In the genomic region with DNA sequence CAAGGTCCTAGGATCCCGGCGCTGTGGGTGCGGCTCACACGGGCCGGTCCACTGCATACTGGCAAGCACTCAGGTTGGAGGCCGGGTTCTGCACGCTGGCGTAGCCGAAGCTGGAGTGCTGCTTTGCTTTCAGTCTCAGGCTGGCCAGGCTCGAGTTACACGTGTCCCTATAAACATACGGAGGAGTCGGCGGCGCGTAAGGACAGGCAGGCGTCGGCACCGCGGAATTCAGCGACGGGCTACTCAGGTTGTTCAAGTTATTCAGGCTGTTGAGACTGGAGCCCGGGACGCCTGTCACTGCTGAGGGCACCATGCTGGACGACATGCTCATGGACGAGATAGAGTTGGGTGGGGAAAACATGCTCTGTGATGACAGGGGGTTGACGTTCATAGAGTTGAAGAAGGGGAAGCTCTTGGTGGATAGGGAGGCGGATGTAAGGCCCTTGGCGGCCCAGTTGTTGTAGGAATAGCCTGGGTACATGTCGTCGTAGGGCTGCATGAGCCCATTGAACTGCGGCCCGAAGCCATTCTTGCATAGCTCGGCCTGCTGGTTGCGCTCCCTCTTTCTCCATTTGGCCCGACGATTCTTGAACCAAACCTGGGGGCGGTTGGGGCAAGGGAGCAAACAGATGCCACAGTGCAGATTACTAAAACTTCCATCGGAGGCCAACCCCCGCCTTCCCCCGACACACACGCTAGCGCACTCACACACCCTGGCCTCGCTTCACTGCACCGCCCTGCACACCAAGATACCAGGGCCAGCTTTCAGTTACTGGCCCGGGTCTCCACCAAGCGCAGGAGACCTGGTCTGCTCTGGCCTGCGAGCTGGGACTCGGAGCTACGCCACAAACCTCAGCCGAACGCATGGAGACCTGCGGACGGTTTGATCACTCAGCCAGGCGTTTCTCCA, we compare ENCODE assay signal across 13 cellular contexts. TPM values are rescaled to one million over a fixed set of nuclear protein-coding genes. Genes with fewer than 3 reads are reported as not detected.
A peak's percentile ranks its signal among the peaks of the same experiment; 100 is the strongest.
DNase-seq lines count a peak whose midpoint lies in the region; ATAC-seq and TF ChIP-seq lines count a peak whose summit lies in the region.
"Had no signal": no experiment of that assay in that cellular context is flagged by ENCODE, and none has a peak within 500 bp of the region (broad histone marks: within the 10 kb centered on the region; RNA-seq: fewer than 3 reads in every experiment).

No MANE protein-coding gene starts in this region.

- peaks cover 60% of the 10 kb centered on the region for H3K4me1 ChIP-seq in HUES48 (ENCODE audit: control insufficient read depth, insufficient read depth, low read length)
- peaks cover 7% of the 10 kb centered on the region for H3K4me1 ChIP-seq in NT2/D1 (ENCODE audit: insufficient read depth, insufficient read length)
- peaks cover 13% of the 10 kb centered on the region for H3K4me1 ChIP-seq in hepatocyte (ENCODE audit: insufficient read depth)

- peaks cover 98% of the 10 kb centered on the region for H3K27me3 ChIP-seq in HUES48 (ENCODE audit: control insufficient read depth, insufficient read depth, low read length)
- peaks cover 98% of the 10 kb centered on the region for H3K27me3 ChIP-seq in NT2/D1 (ENCODE audit: insufficient read depth, insufficient read length)
- H3K27me3 ChIP-seq in hepatocyte, result peaks cover 17% of the 10 kb centered on the region

- peaks cover 3% of the 10 kb centered on the region for H3K36me3 Mint-ChIP-seq in osteocyte (ENCODE audit: unreplicated experiment)

- no peak overlapping the region for H2AFZ ChIP-seq in hepatocyte

- H3K79me2 ChIP-seq in hepatocyte, result peaks cover 79% of the 10 kb centered on the region

- no peaks in the 10 kb centered on the region for H3K9me2 ChIP-seq in hepatocyte (replicated peaks; ENCODE audit: insufficient read depth)

- H3K4me1 Mint-ChIP-seq in osteocyte (ENCODE audit: unreplicated experiment), result peaks cover 34% of the 10 kb centered on the region

- H3K27ac Mint-ChIP-seq in osteocyte (ENCODE audit: unreplicated experiment), result no peak overlapping the region

- H3K27me3 Mint-ChIP-seq in osteocyte (ENCODE audit: unreplicated experiment), result peaks cover 96% of the 10 kb centered on the region

- H3K4me3 ChIP-seq in HUES48 (ENCODE audit: low read depth, low read length) (peak overlapping the region; percentile 67), NT2/D1 (ENCODE audit: insufficient read length, low read depth) (peak overlapping the region; percentile 11), hepatocyte (peak overlapping the region; percentile 87)
- H3K4me3 ChIP-seq: GM12878, lower lobe of right lung, uterus had no signal

- DNase-seq in NT2/D1 (ENCODE audit: low read depth, low spot score) (no peak), hepatocyte (ENCODE audit: low spot score) (peak; percentile 74), osteocyte (ENCODE audit: extremely low spot score, unreplicated experiment) (no peak)
- no peak for DNase-seq in activated CD4-positive, alpha-beta T cell treated with anti-CD3 and anti-CD28 coated beads, Interleukin-2, amount 50 U/mL, for 48 hours
- DNase-seq: lower lobe of right lung, NCI-H1417, uterus had no signal

- H3K4me3 Mint-ChIP-seq in osteocyte (ENCODE audit: unreplicated experiment), result peak overlapping the region; percentile 9

- ATAC-seq in GM21723 (IDR thresholded peaks at IDR 0.05; ENCODE audit: unreplicated experiment) (no peak), GM21576 (IDR thresholded peaks at IDR 0.05; ENCODE audit: unreplicated experiment) (no peak)
- ATAC-seq: GM12878, lower lobe of right lung, right cardiac atrium had no signal

- H3K9me3 Mint-ChIP-seq in osteocyte (ENCODE audit: unreplicated experiment), result no peaks in the 10 kb centered on the region

- 16% methylated on average over 55 of the region's 55 CpGs for WGBS in hepatocyte (ENCODE audit: low lambda C conversion rate, missing lambda C conversion rate)

- H4K20me1 ChIP-seq in hepatocyte (ENCODE audit: insufficient read depth, poor library complexity, severe bottlenecking), result peaks cover 13% of the 10 kb centered on the region

- peak overlapping the region; percentile 91 for H3K4me2 ChIP-seq in hepatocyte

- H3K9ac ChIP-seq in HUES48 (ENCODE audit: low read depth, low read length) (peak overlapping the region; percentile 66; the same call in 1 of the 2 replicates), NT2/D1 (ENCODE audit: insufficient read length, low read depth) (no peak overlapping the region)

- H3K36me3 ChIP-seq in HUES48 (ENCODE audit: control insufficient read depth, insufficient read depth, low read length), result no peaks in the 10 kb centered on the region
- no peaks in the 10 kb centered on the region for H3K36me3 ChIP-seq in NT2/D1 (ENCODE audit: insufficient read depth, insufficient read length, low read length)
- no peaks in the 10 kb centered on the region for H3K36me3 ChIP-seq in hepatocyte (replicated peaks; ENCODE audit: insufficient read depth, low read depth)
- H3K36me3 ChIP-seq: lower lobe of right lung, uterus had no signal

- peak overlapping the region; percentile 86 for H3K27ac ChIP-seq in HUES48 (ENCODE audit: low read depth, low read length)
- peak overlapping the region; percentile 89 for H3K27ac ChIP-seq in hepatocyte
- H3K27ac ChIP-seq: HL-60, lower lobe of right lung, uterus had no signal

- no peak for TF ChIP-seq CTCF in hepatocyte (IDR thresholded peaks at IDR 0.05; ENCODE audit: poor library complexity)
- TF ChIP-seq CTCF in osteocyte (IDR thresholded peaks at IDR 0.05), result no peak

- H3K9me3 ChIP-seq in HUES48 (ENCODE audit: control insufficient read depth, insufficient read depth, low read length), result no peaks in the 10 kb centered on the region
- no peaks in the 10 kb centered on the region for H3K9me3 ChIP-seq in NT2/D1 (ENCODE audit: insufficient read depth, low read length)
- H3K9me3 ChIP-seq in hepatocyte (ENCODE audit: low read depth), result no peaks in the 10 kb centered on the region
- H3K9me3 ChIP-seq: lower lobe of right lung, uterus had no signal

RNA-seq across cellular contexts. Expression of gene PITX2, which starts 4.5 kb away (rescaled TPM):
- 80.5 and 99.2 TPM in 2 replicates for total RNA-seq in hepatocyte
- polyA plus RNA-seq in hepatocyte, result 142 and 147 TPM in 2 replicates
- total RNA-seq in osteocyte, result not detected in 2 replicates
- total RNA-seq: GM12878, lower lobe of right lung had no signal
- polyA plus RNA-seq: GM12878 had no signal

Comparison
In these comparisons a context has a peak if more than half of its experiments do, and no peak if none do; other contexts are left out.
1. H3K4me3 ChIP-seq: peak in every context shown above with its lines; median percentile 87 in hepatocyte; 67 in HUES48; 11 in NT2/D1.
2. RNA of gene PITX2, which starts 4.5 kb away (total RNA-seq): 80.5 to 99.2 TPM in hepatocyte; not detected in osteocyte; every median in the first group is over 10 times any median in the second.